ENCODE assay signal across 28 cellular contexts in genomic region chr2:138831154-138831553, GRCh38. TPM values are rescaled to one million over a fixed set of nuclear protein-coding genes. Genes with fewer than 3 reads are reported as not detected.
"Had no signal": no experiment of that assay in that cellular context is flagged by ENCODE, and none has a peak within 500 bp of the region (broad histone marks: within the 10 kb centered on the region; RNA-seq: fewer than 3 reads in every experiment).

No MANE protein-coding gene starts in this region.

- DNase-seq: hypothalamus; immature natural killer cell; kidney; left colon; left lung; midbrain; mucosa of descending colon; naive thymus-derived CD4-positive, alpha-beta T cell; ovary; sigmoid colon; small intestine; spleen; stimulated activated CD4-positive, alpha-beta T cell treated with anti-CD3 and anti-CD28 coated beads, Interleukin-4, amount 100 ng/mL, for 24 hours; stimulated activated naive CD4-positive, alpha-beta T cell; tibial artery; uterus had no signal

- H3K4me1 ChIP-seq: left lung, right atrium auricular region, sigmoid colon, spleen, suprapubic skin, tibial artery, uterus had no signal

- H3K4me3 ChIP-seq: left lung, lung, mucosa of descending colon, ovary, right atrium auricular region, sigmoid colon, spleen, suprapubic skin, thoracic aorta, tibial artery, uterus had no signal

- H3K9me3 ChIP-seq: left lung, mucosa of descending colon, ovary, right atrium auricular region, sigmoid colon, spleen, suprapubic skin, thoracic aorta, tibial artery, uterus had no signal

- H3K27ac ChIP-seq: left lung, ovary, right atrium auricular region, sigmoid colon, spleen, suprapubic skin, thoracic aorta, tibial artery, uterus had no signal

- H3K27me3 ChIP-seq: left lung, ovary, right atrium auricular region, sigmoid colon, spleen, suprapubic skin, tibial artery, uterus had no signal

- H3K36me3 ChIP-seq: left lung, ovary, right atrium auricular region, sigmoid colon, spleen, suprapubic skin, thoracic aorta, tibial artery, uterus had no signal

- ATAC-seq: left colon; left lung; mucosa of descending colon; naive thymus-derived CD4-positive, alpha-beta T cell; natural killer cell treated with Interleukin-12 subunit alpha and Interleukin-12 subunit beta and Interleukin-15 and Interleukin-18, amount 100 ng/mL, for 72 hours; stimulated activated effector memory CD8-positive, alpha-beta T cell treated with anti-CD3 and anti-CD28 coated beads, Interleukin-12 subunit alpha, Interleukin-12 subunit beta, amount 100 ng/mL, for 72 hours had no signal

RNA-seq across cellular contexts. Expression of gene NXPH2, which starts 51.0 kb away (rescaled TPM):
- total RNA-seq: left colon; left lung; lung; mesenteric fat pad; naive thymus-derived CD4-positive, alpha-beta T cell; natural killer cell treated with Interleukin-12 subunit alpha and Interleukin-12 subunit beta and Interleukin-15 and Interleukin-18, amount 100 ng/mL, for 72 hours; pulmonary artery endothelial cell; renal cortical epithelial cell; spleen; subcutaneous adipose tissue; suprapubic skin; thoracic aorta; ureter had no signal
- polyA plus RNA-seq: immature natural killer cell; lung; naive thymus-derived CD4-positive, alpha-beta T cell; neural cell; spleen had no signal
